Comparison of ENCODE assay signal across 8 cellular contexts in the genomic region with DNA sequence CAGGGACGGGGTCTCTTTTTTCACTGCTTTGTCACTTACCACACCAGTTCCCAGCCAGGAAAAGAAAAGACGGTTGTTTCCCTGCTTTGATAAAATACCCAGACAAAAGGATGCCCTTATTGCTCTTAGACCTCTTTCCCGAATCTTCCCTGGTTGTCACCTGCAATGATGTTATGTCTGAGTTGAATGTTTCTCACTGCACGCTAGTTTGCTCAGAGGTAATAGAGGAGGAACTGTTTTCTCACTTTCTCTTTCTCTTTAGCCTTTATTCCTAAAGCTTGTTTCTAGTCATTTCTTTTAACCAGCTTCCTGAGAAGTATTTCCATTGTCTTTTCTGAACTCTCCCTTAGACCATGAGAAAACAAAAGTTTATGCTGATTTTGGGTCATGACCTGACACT. TPM values are rescaled to one million over a fixed set of nuclear protein-coding genes. Genes with fewer than 3 reads are reported as not detected.
DNase-seq lines count a peak whose midpoint lies in the region; ATAC-seq, FAIRE-seq and TF ChIP-seq lines count a peak whose summit lies in the region.

No MANE protein-coding gene starts in this region.

- FAIRE-seq in GM12891 (lab: Jason Lieb, UNC) (peak; percentile 23), urothelium cell line (lab: Jason Lieb, UNC) (no peak)

- DNase-seq in GM12891 (ENCODE audit: insufficient read length, low spot score) (no peak), dedifferentiated amniotic fluid mesenchymal stem cell (ENCODE audit: extremely low spot score) (no peak), EL (no peak), NCI-H748 treated with DMSO at 0.1 percent for 48 hours (lab: John Stamatoyannopoulos, UW) (no peak), urothelium cell line (ENCODE audit: low spot score) (no peak)
- DNase-seq in effector memory CD8-positive, alpha-beta T cell, result no peak

- H3K27ac Mint-ChIP-seq in effector memory CD8-positive, alpha-beta T cell, result peak overlapping the region; percentile 27 to 73

- peak; percentile 89 for ATAC-seq in GM19467 (IDR thresholded peaks at IDR 0.05; ENCODE audit: unreplicated experiment)
- peak; percentile 84 for ATAC-seq in HG03280 (IDR thresholded peaks at IDR 0.05; ENCODE audit: unreplicated experiment)
- ATAC-seq in effector memory CD8-positive, alpha-beta T cell (replicated peaks), result peak; percentile 49

- no peaks in the 10 kb centered on the region for H3K27me3 Mint-ChIP-seq in effector memory CD8-positive, alpha-beta T cell

- H3K36me3 Mint-ChIP-seq in effector memory CD8-positive, alpha-beta T cell (ENCODE audit: insufficient read depth), result peaks cover 7% of the 10 kb centered on the region

- no peak for TF ChIP-seq POLR2A in GM12891 (IDR thresholded peaks at IDR 0.05; ENCODE audit: low read depth, low read length)

- H3K4me3 Mint-ChIP-seq in effector memory CD8-positive, alpha-beta T cell, result peak overlapping the region; percentile 38 to 69

- H3K9me3 Mint-ChIP-seq in effector memory CD8-positive, alpha-beta T cell, result no peaks in the 10 kb centered on the region

- H3K4me1 Mint-ChIP-seq in effector memory CD8-positive, alpha-beta T cell (ENCODE audit: low read depth in 2 of 2), result peaks cover 4% of the 10 kb centered on the region in 2 donors

TF ChIP-seq in GM12891, 5 proteins besides CTCF, POLR2A, EP300 and RAD21:
- TF ChIP-seq PAX5 (IDR thresholded peaks at IDR 0.05; ENCODE audit: insufficient read depth, low read length, severe bottlenecking) (no peak), POLR2AphosphoS5 (IDR thresholded peaks at IDR 0.05; ENCODE audit: low read depth, low read length) (no peak), POU2F2 (IDR thresholded peaks at IDR 0.05; ENCODE audit: low read depth, low read length) (no peak), TAF1 (IDR thresholded peaks at IDR 0.05; ENCODE audit: low read depth, low read length) (no peak), SPI1 (IDR thresholded peaks at IDR 0.05; ENCODE audit: low read depth, low read length) (no peak)

RNA-seq across cellular contexts. Expression of gene ACER2, which starts 32.9 kb away (rescaled TPM):
- 1.1 TPM for polyA plus RNA-seq in GM12891 (2012; ENCODE audit: low read depth, missing spikeins)
